1 cellular context compared by ENCODE assay signal in the genomic region with DNA sequence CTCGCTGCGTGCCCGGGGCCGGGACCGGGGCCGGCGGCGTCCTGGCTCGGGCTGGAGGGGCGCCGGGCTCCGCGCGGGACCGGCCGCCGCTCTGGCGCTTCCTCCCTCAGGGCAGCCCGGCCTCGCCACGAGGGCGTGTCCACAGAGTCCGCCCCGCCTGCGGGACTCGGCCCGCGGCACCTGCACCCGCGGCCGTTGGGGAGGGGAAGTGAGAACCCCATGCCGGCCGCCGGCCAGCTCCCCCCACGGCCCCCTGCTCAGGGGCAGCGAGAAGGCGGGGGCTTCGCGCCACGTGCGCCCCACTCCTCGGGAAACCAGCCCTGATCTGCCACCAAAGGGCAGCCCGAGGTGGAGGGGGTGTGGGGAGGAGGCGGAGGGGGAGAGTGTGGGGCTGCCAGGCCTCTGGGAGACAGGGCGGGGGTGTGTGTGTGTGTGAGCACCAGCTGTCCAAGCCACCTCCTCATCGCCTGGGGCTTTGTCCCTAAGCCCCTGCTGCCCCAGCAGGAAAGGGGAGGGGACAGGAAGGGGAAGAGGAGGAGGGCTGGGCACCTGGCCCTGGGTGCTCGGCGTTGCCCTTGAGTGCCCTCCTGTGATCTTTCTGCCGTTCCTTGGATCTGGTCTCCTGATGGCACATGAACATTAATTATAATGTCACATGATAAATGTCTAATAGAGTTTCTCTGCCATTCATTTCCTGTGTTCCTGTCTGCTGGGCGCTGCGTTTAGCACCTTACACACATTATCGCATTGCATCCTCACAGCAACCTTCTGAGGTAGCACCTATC.
TF ChIP-seq lines count a peak whose summit lies in the region.

A gene with protein sequence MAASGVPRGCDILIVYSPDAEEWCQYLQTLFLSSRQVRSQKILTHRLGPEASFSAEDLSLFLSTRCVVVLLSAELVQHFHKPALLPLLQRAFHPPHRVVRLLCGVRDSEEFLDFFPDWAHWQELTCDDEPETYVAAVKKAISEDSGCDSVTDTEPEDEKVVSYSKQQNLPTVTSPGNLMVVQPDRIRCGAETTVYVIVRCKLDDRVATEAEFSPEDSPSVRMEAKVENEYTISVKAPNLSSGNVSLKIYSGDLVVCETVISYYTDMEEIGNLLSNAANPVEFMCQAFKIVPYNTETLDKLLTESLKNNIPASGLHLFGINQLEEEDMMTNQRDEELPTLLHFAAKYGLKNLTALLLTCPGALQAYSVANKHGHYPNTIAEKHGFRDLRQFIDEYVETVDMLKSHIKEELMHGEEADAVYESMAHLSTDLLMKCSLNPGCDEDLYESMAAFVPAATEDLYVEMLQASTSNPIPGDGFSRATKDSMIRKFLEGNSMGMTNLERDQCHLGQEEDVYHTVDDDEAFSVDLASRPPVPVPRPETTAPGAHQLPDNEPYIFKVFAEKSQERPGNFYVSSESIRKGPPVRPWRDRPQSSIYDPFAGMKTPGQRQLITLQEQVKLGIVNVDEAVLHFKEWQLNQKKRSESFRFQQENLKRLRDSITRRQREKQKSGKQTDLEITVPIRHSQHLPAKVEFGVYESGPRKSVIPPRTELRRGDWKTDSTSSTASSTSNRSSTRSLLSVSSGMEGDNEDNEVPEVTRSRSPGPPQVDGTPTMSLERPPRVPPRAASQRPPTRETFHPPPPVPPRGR (minus strand): TSS at position 93 of the 785 bp plus-strand sequence. CDS start 120 bp downstream, outside the sequence.

TF ChIP-seq in GM12878, 131 proteins besides CTCF, POLR2A, EP300 and RAD21 (continued from another document and continues in another):
- TF ChIP-seq SMARCA5 (IDR thresholded peaks at IDR 0.05): peak; percentile 21; the same call in 1 of the 2 replicates
- TF ChIP-seq, protein P1, sequence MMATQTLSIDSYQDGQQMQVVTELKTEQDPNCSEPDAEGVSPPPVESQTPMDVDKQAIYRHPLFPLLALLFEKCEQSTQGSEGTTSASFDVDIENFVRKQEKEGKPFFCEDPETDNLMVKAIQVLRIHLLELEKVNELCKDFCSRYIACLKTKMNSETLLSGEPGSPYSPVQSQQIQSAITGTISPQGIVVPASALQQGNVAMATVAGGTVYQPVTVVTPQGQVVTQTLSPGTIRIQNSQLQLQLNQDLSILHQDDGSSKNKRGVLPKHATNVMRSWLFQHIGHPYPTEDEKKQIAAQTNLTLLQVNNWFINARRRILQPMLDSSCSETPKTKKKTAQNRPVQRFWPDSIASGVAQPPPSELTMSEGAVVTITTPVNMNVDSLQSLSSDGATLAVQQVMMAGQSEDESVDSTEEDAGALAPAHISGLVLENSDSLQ (IDR thresholded peaks at IDR 0.05): peak; percentile 68
- TF ChIP-seq GABPA (IDR thresholded peaks at IDR 0.05; ENCODE audit: low read depth): no peak
- TF ChIP-seq YY1 (IDR thresholded peaks at IDR 0.05; ENCODE audit: low read depth, low read length): peak; percentile 16; the same call in 1 of the 2 replicates
- 0 out of 2 replicates have a peak, but pooled peaks have one; percentile 7 for TF ChIP-seq PAX5 (IDR thresholded peaks at IDR 0.05; ENCODE audit: borderline replicate concordance, low read depth, low read length)
- peak; percentile 57; the same call in 1 of the 2 replicates for TF ChIP-seq NR2F1 (conservative IDR thresholded peaks at IDR 0.05)
- peak; percentile 61 for TF ChIP-seq MTA2 (IDR thresholded peaks at IDR 0.05; ENCODE audit: low read depth)
- TF ChIP-seq MEF2B (IDR thresholded peaks at IDR 0.05; ENCODE audit: partially characterized antibody, poor library complexity, severe bottlenecking): peak; percentile 42
- peak in 1 of 2 experiments; percentile 62; a peak in 2 of 4 replicates for TF ChIP-seq IKZF2 (IDR thresholded peaks at IDR 0.05)
- peak; percentile 57; the same call in 1 of the 2 replicates for TF ChIP-seq TAF1 (IDR thresholded peaks at IDR 0.05; ENCODE audit: borderline replicate concordance, low read depth, low read length)
- no peak for TF ChIP-seq TARDBP (IDR thresholded peaks at IDR 0.05; ENCODE audit: borderline replicate concordance)
- TF ChIP-seq MXI1 (IDR thresholded peaks at IDR 0.05; ENCODE audit: low read depth, low read length): peak; percentile 83
- TF ChIP-seq BACH1 (IDR thresholded peaks at IDR 0.05; ENCODE audit: borderline replicate concordance): peak; percentile 82
- TF ChIP-seq HDAC2 (IDR thresholded peaks at IDR 0.05): no peak
- peak; percentile 36; the same call in 1 of the 2 replicates for TF ChIP-seq ATF7 (IDR thresholded peaks at IDR 0.05; ENCODE audit: low read depth)
- TF ChIP-seq, protein P2, sequence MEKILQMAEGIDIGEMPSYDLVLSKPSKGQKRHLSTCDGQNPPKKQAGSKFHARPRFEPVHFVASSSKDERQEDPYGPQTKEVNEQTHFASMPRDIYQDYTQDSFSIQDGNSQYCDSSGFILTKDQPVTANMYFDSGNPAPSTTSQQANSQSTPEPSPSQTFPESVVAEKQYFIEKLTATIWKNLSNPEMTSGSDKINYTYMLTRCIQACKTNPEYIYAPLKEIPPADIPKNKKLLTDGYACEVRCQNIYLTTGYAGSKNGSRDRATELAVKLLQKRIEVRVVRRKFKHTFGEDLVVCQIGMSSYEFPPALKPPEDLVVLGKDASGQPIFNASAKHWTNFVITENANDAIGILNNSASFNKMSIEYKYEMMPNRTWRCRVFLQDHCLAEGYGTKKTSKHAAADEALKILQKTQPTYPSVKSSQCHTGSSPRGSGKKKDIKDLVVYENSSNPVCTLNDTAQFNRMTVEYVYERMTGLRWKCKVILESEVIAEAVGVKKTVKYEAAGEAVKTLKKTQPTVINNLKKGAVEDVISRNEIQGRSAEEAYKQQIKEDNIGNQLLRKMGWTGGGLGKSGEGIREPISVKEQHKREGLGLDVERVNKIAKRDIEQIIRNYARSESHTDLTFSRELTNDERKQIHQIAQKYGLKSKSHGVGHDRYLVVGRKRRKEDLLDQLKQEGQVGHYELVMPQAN (conservative IDR thresholded peaks at IDR 0.05): peak; percentile 87
- no peak for TF ChIP-seq NFXL1 (IDR thresholded peaks at IDR 0.05; ENCODE audit: borderline replicate concordance)
- TF ChIP-seq RUNX3 (IDR thresholded peaks at IDR 0.05; ENCODE audit: low read length): peak; percentile 21; the same call in 1 of the 2 replicates
- TF ChIP-seq, protein P3, sequence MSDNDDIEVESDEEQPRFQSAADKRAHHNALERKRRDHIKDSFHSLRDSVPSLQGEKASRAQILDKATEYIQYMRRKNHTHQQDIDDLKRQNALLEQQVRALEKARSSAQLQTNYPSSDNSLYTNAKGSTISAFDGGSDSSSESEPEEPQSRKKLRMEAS (IDR thresholded peaks at IDR 0.05; ENCODE audit: low read depth, low read length): peak; percentile 54; the same call in 1 of the 2 replicates
- TF ChIP-seq, protein P4, sequence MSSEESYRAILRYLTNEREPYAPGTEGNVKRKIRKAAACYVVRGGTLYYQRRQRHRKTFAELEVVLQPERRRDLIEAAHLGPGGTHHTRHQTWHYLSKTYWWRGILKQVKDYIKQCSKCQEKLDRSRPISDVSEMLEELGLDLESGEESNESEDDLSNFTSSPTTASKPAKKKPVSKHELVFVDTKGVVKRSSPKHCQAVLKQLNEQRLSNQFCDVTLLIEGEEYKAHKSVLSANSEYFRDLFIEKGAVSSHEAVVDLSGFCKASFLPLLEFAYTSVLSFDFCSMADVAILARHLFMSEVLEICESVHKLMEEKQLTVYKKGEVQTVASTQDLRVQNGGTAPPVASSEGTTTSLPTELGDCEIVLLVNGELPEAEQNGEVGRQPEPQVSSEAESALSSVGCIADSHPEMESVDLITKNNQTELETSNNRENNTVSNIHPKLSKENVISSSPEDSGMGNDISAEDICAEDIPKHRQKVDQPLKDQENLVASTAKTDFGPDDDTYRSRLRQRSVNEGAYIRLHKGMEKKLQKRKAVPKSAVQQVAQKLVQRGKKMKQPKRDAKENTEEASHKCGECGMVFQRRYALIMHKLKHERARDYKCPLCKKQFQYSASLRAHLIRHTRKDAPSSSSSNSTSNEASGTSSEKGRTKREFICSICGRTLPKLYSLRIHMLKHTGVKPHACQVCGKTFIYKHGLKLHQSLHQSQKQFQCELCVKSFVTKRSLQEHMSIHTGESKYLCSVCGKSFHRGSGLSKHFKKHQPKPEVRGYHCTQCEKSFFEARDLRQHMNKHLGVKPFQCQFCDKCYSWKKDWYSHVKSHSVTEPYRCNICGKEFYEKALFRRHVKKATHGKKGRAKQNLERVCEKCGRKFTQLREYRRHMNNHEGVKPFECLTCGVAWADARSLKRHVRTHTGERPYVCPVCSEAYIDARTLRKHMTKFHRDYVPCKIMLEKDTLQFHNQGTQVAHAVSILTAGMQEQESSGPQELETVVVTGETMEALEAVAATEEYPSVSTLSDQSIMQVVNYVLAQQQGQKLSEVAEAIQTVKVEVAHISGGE (CRISPR knock-in tag; IDR thresholded peaks at IDR 0.05): no peak
- TF ChIP-seq TCF3 (IDR thresholded peaks at IDR 0.05; ENCODE audit: borderline replicate concordance, insufficient read depth, low read depth, low read length): peak; percentile 92
- TF ChIP-seq, protein P5, sequence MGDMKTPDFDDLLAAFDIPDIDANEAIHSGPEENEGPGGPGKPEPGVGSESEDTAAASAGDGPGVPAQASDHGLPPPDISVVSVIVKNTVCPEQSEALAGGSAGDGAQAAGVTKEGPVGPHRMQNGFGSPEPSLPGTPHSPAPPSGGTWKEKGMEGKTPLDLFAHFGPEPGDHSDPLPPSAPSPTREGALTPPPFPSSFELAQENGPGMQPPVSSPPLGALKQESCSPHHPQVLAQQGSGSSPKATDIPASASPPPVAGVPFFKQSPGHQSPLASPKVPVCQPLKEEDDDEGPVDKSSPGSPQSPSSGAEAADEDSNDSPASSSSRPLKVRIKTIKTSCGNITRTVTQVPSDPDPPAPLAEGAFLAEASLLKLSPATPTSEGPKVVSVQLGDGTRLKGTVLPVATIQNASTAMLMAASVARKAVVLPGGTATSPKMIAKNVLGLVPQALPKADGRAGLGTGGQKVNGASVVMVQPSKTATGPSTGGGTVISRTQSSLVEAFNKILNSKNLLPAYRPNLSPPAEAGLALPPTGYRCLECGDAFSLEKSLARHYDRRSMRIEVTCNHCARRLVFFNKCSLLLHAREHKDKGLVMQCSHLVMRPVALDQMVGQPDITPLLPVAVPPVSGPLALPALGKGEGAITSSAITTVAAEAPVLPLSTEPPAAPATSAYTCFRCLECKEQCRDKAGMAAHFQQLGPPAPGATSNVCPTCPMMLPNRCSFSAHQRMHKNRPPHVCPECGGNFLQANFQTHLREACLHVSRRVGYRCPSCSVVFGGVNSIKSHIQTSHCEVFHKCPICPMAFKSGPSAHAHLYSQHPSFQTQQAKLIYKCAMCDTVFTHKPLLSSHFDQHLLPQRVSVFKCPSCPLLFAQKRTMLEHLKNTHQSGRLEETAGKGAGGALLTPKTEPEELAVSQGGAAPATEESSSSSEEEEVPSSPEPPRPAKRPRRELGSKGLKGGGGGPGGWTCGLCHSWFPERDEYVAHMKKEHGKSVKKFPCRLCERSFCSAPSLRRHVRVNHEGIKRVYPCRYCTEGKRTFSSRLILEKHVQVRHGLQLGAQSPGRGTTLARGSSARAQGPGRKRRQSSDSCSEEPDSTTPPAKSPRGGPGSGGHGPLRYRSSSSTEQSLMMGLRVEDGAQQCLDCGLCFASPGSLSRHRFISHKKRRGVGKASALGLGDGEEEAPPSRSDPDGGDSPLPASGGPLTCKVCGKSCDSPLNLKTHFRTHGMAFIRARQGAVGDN (IDR thresholded peaks at IDR 0.05): peak; percentile 59
- peak; percentile 78 for TF ChIP-seq LARP7 (IDR thresholded peaks at IDR 0.05)
- TF ChIP-seq, protein P6, sequence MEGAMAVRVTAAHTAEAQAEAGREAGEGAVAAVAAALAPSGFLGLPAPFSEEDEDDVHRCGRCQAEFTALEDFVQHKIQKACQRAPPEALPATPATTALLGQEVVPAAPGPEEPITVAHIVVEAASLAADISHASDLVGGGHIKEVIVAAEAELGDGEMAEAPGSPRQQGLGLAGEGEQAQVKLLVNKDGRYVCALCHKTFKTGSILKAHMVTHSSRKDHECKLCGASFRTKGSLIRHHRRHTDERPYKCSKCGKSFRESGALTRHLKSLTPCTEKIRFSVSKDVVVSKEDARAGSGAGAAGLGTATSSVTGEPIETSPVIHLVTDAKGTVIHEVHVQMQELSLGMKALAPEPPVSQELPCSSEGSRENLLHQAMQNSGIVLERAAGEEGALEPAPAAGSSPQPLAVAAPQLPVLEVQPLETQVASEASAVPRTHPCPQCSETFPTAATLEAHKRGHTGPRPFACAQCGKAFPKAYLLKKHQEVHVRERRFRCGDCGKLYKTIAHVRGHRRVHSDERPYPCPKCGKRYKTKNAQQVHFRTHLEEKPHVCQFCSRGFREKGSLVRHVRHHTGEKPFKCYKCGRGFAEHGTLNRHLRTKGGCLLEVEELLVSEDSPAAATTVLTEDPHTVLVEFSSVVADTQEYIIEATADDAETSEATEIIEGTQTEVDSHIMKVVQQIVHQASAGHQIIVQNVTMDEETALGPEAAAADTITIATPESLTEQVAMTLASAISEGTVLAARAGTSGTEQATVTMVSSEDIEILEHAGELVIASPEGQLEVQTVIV (IDR thresholded peaks at IDR 0.05; ENCODE audit: borderline replicate concordance, partially characterized antibody): no peak
- TF ChIP-seq RAD51 (IDR thresholded peaks at IDR 0.05): peak; percentile 84
- TF ChIP-seq NBN (IDR thresholded peaks at IDR 0.05): peak; percentile 79
- TF ChIP-seq EED (IDR thresholded peaks at IDR 0.05; ENCODE audit: low read depth): peak; percentile 16; the same call in 1 of the 2 replicates
- TF ChIP-seq DPF2 (IDR thresholded peaks at IDR 0.05): peak; percentile 88
- 0 out of 2 replicates have a peak, but pooled peaks have one; percentile 60 for TF ChIP-seq MYB (IDR thresholded peaks at IDR 0.05; ENCODE audit: borderline replicate concordance, low read depth, low read length)
- peak; percentile 90 for TF ChIP-seq SPI1 (IDR thresholded peaks at IDR 0.05; ENCODE audit: borderline replicate concordance, insufficient read depth, low read depth, low read length)
- TF ChIP-seq, protein P7, sequence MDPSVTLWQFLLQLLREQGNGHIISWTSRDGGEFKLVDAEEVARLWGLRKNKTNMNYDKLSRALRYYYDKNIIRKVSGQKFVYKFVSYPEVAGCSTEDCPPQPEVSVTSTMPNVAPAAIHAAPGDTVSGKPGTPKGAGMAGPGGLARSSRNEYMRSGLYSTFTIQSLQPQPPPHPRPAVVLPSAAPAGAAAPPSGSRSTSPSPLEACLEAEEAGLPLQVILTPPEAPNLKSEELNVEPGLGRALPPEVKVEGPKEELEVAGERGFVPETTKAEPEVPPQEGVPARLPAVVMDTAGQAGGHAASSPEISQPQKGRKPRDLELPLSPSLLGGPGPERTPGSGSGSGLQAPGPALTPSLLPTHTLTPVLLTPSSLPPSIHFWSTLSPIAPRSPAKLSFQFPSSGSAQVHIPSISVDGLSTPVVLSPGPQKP (IDR thresholded peaks at IDR 0.05; ENCODE audit: low read depth, low read length): no peak
- no peak for TF ChIP-seq BCL11A (IDR thresholded peaks at IDR 0.05; ENCODE audit: low read depth, low read length)
- TF ChIP-seq, protein P8, sequence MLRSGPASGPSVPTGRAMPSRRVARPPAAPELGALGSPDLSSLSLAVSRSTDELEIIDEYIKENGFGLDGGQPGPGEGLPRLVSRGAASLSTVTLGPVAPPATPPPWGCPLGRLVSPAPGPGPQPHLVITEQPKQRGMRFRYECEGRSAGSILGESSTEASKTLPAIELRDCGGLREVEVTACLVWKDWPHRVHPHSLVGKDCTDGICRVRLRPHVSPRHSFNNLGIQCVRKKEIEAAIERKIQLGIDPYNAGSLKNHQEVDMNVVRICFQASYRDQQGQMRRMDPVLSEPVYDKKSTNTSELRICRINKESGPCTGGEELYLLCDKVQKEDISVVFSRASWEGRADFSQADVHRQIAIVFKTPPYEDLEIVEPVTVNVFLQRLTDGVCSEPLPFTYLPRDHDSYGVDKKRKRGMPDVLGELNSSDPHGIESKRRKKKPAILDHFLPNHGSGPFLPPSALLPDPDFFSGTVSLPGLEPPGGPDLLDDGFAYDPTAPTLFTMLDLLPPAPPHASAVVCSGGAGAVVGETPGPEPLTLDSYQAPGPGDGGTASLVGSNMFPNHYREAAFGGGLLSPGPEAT (IDR thresholded peaks at IDR 0.05; ENCODE audit: low read depth): peak; percentile 25; the same call in 1 of the 2 replicates
- peak; percentile 71 for TF ChIP-seq SIN3A (IDR thresholded peaks at IDR 0.05; ENCODE audit: low read depth, low read length)
- peak in 1 of 2 experiments; percentile 76; a peak in 2 of 3 replicates for TF ChIP-seq EGR1 (IDR thresholded peaks at IDR 0.05; ENCODE audit: borderline replicate concordance in 1 of 2, low read depth in 2 of 2, low read length in 2 of 2)
